Comparison of ENCODE assay signal across 9 cellular contexts in the genomic region with DNA sequence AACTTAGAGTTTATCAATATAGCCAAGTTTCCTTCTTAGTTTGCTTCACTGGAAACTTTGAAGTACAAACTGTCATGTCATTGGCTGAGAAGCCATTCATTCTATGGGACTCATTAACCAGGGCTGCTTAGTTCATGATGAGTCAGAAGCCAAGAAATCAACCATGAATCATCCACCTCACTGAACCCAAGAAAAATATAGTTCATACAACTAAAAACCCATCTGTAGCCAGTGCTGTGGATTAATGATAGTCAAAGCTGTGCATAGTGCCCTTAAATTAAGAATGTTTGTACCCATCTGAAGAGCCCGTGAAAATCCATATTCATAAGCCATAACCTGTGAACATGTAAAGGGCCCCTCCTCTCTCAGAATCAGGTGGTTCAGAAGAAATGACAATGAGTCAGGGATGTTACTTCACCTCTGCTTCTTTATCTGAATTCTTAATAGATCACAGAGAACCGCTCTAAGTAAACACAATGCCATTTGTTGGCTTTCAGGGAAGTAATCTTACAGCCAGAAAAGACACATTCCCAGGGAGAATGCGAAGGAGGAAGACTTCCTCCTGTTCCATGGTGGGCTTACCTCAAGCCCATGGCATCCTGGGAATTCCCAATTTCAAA. TPM values are rescaled to one million over a fixed set of nuclear protein-coding genes. Genes with fewer than 3 reads are reported as not detected.
DNase-seq lines count a peak whose midpoint lies in the region; ATAC-seq and TF ChIP-seq lines count a peak whose summit lies in the region.
"Had no signal": no experiment of that assay in that cellular context is flagged by ENCODE, and none has a peak within 500 bp of the region (broad histone marks: within the 10 kb centered on the region; RNA-seq: fewer than 3 reads in every experiment).

No MANE protein-coding gene starts in this region.

- POLR2A ChIA-PET in Panc1 (lab: Charles Lee) = no interaction called here

- no TSS peak for BruUV-seq in Panc1 (replicated peaks; lab: Mats Ljungman, UMichigan)

- no peak overlapping the region for H3K4me3 Mint-ChIP-seq in activated T-cell treated with anti-CD3 and anti-CD28 coated beads, Interleukin-2, amount 50 U/mL, for 4 hours
- H3K4me3 Mint-ChIP-seq: central memory CD8-positive, alpha-beta T cell had no signal

- peak overlapping the region; percentile 97 for H3K27ac ChIP-seq in Panc1 (ENCODE audit: low read length)

- CTCF ChIA-PET in Panc1 (lab: Charles Lee) = no interaction called here

- H3K27me3 Mint-ChIP-seq in activated T-cell treated with anti-CD3 and anti-CD28 coated beads, Interleukin-2, amount 50 U/mL, for 4 hours (ENCODE audit: low read depth) = no peaks in the 10 kb centered on the region
- H3K27me3 Mint-ChIP-seq: central memory CD8-positive, alpha-beta T cell had no signal

- H3K27me3 ChIP-seq in Panc1 (ENCODE audit: control insufficient read depth, insufficient read depth, low read length) = no peaks in the 10 kb centered on the region

- H3K4me1 ChIP-seq in Panc1 (ENCODE audit: control insufficient read depth, insufficient read depth, low read length) = peaks cover 58% of the 10 kb centered on the region

- peak overlapping the region in 1 of 2 experiments; percentile 2; a peak in 1 of 4 replicates for H3K4me3 ChIP-seq in Panc1 (ENCODE audit: low read depth in 2 of 2, low read length in 2 of 2)

- DNase-seq in activated T-cell treated with anti-CD3 and anti-CD28 coated beads, Interleukin-2, amount 50 U/mL, for 4 hours = no peak
- DNase-seq in activated T-cell treated with anti-CD3 and anti-CD28 coated beads for 4 hours (no peak), Panc1 (ENCODE audit: low read depth, low spot score) (peak; percentile 95), fibroblast of peridontal ligament (ENCODE audit: extremely low read depth) (peak; percentile 93), NCI-H1694 (lab: John Stamatoyannopoulos, UW) (no peak), middle frontal gyrus (ENCODE audit: extremely low spot score, low spot score) (no peak), NCI-H187 (lab: John Stamatoyannopoulos, UW) (no peak)

- no peak for TF ChIP-seq CTCF in Panc1 (IDR thresholded peaks at IDR 0.05)

- peaks cover 27% of the 10 kb centered on the region for H3K4me1 Mint-ChIP-seq in activated T-cell treated with anti-CD3 and anti-CD28 coated beads, Interleukin-2, amount 50 U/mL, for 4 hours (ENCODE audit: low read depth)
- H3K4me1 Mint-ChIP-seq: central memory CD8-positive, alpha-beta T cell had no signal

- H3K36me3 Mint-ChIP-seq in activated T-cell treated with anti-CD3 and anti-CD28 coated beads, Interleukin-2, amount 50 U/mL, for 4 hours (ENCODE audit: insufficient read depth) = no peaks in the 10 kb centered on the region

- H3K36me3 ChIP-seq in Panc1 (ENCODE audit: control insufficient read depth, insufficient read depth, low read length) = no peaks in the 10 kb centered on the region

- ATAC-seq in activated T-cell treated with anti-CD3 and anti-CD28 coated beads, Interleukin-2, amount 50 U/mL, for 4 hours = peak; percentile 95 to 96
- ATAC-seq in HG02870 (IDR thresholded peaks at IDR 0.05; ENCODE audit: unreplicated experiment) = peak; percentile 93
- peak; percentile 89 for ATAC-seq in Panc1

- peaks cover 15% of the 10 kb centered on the region; the same call in 1 of the 2 replicates for H3K9me3 ChIP-seq in Panc1 (ENCODE audit: control insufficient read depth, insufficient read depth, low read depth, low read length)

- in situ Hi-C loops in Panc1 (cut with HindIII; ENCODE audit: low pct_unique_long_range_greater_than_20kb, low sequenced_read_pairs) = no loop called here

- intact Hi-C loops in Panc1 (cut with micrococcal nuclease; ENCODE audit: unreplicated experiment) = no loop called here

- no peaks in the 10 kb centered on the region for H3K9me3 Mint-ChIP-seq in activated T-cell treated with anti-CD3 and anti-CD28 coated beads, Interleukin-2, amount 50 U/mL, for 4 hours
- H3K9me3 Mint-ChIP-seq: central memory CD8-positive, alpha-beta T cell had no signal

RNA-seq across cellular contexts. Expression of gene MMP20, which starts 25.4 kb away (rescaled TPM):
- total RNA-seq in activated T-cell treated with anti-CD3 and anti-CD28 coated beads, Interleukin-2, amount 50 U/mL, for 4 hours = not detected
- not detected for total RNA-seq in Panc1 (2021; ENCODE audit: unreplicated experiment)
- not detected for polyA plus RNA-seq in Panc1 (2012; ENCODE audit: insufficient read length)

Comparison
In these comparisons a context has a peak if more than half of its experiments do, and no peak if none do; other contexts are left out.
1. DNase-seq: peak in Panc1 (single experiment) and fibroblast of peridontal ligament (single experiment); none in activated T-cell treated with anti-CD3 and anti-CD28 coated beads, Interleukin-2, amount 50 U/mL, for 4 hours (single experiment), activated T-cell treated with anti-CD3 and anti-CD28 coated beads for 4 hours (single experiment), NCI-H1694 (single experiment), middle frontal gyrus (single experiment) and NCI-H187 (0 of 2).
2. Peak in every context shown above with its lines, with median percentiles within 50 percentile points of each other: ATAC-seq.